ENCODE assay signal across 1 cellular context in genomic region chr4:77023920-77024319, GRCh38.
TF ChIP-seq lines count a peak whose summit lies in the region.

No MANE protein-coding gene starts in this region.

TF ChIP-seq in WTC11, 78 proteins besides CTCF, POLR2A, EP300 and RAD21 (continued from another document):
- TF ChIP-seq ZSCAN18 (CRISPR knock-in tag; IDR thresholded peaks at IDR 0.05), result no peak
